Comparison of ENCODE assay signal across 18 cellular contexts in genomic region chr5:112143684-112144083, GRCh38.
"Had no signal": no experiment of that assay in that cellular context is flagged by ENCODE, and none has a peak within 500 bp of the region (broad histone marks: within the 10 kb centered on the region; RNA-seq: fewer than 3 reads in every experiment).

No MANE protein-coding gene starts in this region.

- DNase-seq: activated CD4-positive, alpha-beta T cell treated with anti-CD3 and anti-CD28 coated beads, Interleukin-2, amount 10 ng/mL, durations not matched to agents 7 days and 5 days; activated CD8-positive, alpha-beta memory T cell treated with anti-CD3 and anti-CD28 coated beads, Interleukin-2, amount 50 U/mL, for 4 hours; activated naive CD4-positive, alpha-beta T cell treated with anti-CD3 and anti-CD28 coated beads, Interleukin-2, amount 10 ng/mL, durations not matched to agents 7 days and 5 days; activated naive CD8-positive, alpha-beta T cell treated with anti-CD3 and anti-CD28 coated beads, Interleukin-2, amount 50 U/mL, for 24 hours; activated T-cell treated with anti-CD3 and anti-CD28 coated beads, Interleukin-2, amount 50 U/mL, for 4 hours; aorta; effector memory CD4-positive, alpha-beta T cell; mesenchymal stem cell; naive thymus-derived CD4-positive, alpha-beta T cell; pancreas; sigmoid colon; stimulated activated CD4-positive, alpha-beta T cell treated with anti-CD3 and anti-CD28 coated beads, Interleukin-4, amount 100 ng/mL, for 4 hours; testis had no signal

- H3K36me3 ChIP-seq: pancreas, sigmoid colon had no signal

- H3K27ac Mint-ChIP-seq: activated CD4-positive, alpha-beta T cell treated with anti-CD3 and anti-CD28 coated beads, Interleukin-2, amount 10 ng/mL, durations not matched to agents 7 days and 5 days; activated naive CD4-positive, alpha-beta T cell treated with anti-CD3 and anti-CD28 coated beads, Interleukin-2, amount 10 ng/mL, durations not matched to agents 7 days and 5 days; activated naive CD8-positive, alpha-beta T cell treated with anti-CD3 and anti-CD28 coated beads, Interleukin-2, amount 50 U/mL, for 24 hours; dendritic cell treated with granulocyte-macrophage colony-stimulating factor and Interleukin-4, amounts not matched to agents 40 ng/mL and 50 ng/mL, for 4 days; naive thymus-derived CD4-positive, alpha-beta T cell; stimulated activated memory B cell treated with anti-CD40 and anti-IgM and Interleukin-4, amounts not matched to agents 10 μg/mL and 1 μg/mL and 100 μg/mL, for 72 hours; T-helper 1 cell treated with Interleukin-12 subunit alpha and Interleukin-12 subunit beta and Interleukin-4 antibody, amounts not matched to agents 30 μg/mL and 1 μg/mL, for 36 hours; type B pancreatic cell had no signal

- H3K9me3 ChIP-seq: pancreas, sigmoid colon, testis had no signal

- H3K9me3 Mint-ChIP-seq: activated CD4-positive, alpha-beta T cell treated with anti-CD3 and anti-CD28 coated beads, Interleukin-2, amount 10 ng/mL, durations not matched to agents 7 days and 5 days; activated naive CD4-positive, alpha-beta T cell treated with anti-CD3 and anti-CD28 coated beads, Interleukin-2, amount 10 ng/mL, durations not matched to agents 7 days and 5 days; activated naive CD8-positive, alpha-beta T cell treated with anti-CD3 and anti-CD28 coated beads, Interleukin-2, amount 50 U/mL, for 24 hours; activated T-cell treated with anti-CD3 and anti-CD28 coated beads, Interleukin-2, amount 50 U/mL, for 4 hours; dendritic cell treated with granulocyte-macrophage colony-stimulating factor and Interleukin-4, amounts not matched to agents 40 ng/mL and 50 ng/mL, for 4 days; naive thymus-derived CD4-positive, alpha-beta T cell; stimulated activated memory B cell treated with anti-CD40 and anti-IgM and Interleukin-4, amounts not matched to agents 10 μg/mL and 1 μg/mL and 100 μg/mL, for 72 hours; T-helper 1 cell treated with Interleukin-12 subunit alpha and Interleukin-12 subunit beta and Interleukin-4 antibody, amounts not matched to agents 30 μg/mL and 1 μg/mL, for 36 hours; type B pancreatic cell had no signal

- H3K27me3 Mint-ChIP-seq: activated naive CD8-positive, alpha-beta T cell treated with anti-CD3 and anti-CD28 coated beads, Interleukin-2, amount 50 U/mL, for 24 hours; type B pancreatic cell had no signal

- H3K4me3 Mint-ChIP-seq: activated CD4-positive, alpha-beta T cell treated with anti-CD3 and anti-CD28 coated beads, Interleukin-2, amount 10 ng/mL, durations not matched to agents 7 days and 5 days; activated naive CD4-positive, alpha-beta T cell treated with anti-CD3 and anti-CD28 coated beads, Interleukin-2, amount 10 ng/mL, durations not matched to agents 7 days and 5 days; activated naive CD8-positive, alpha-beta T cell treated with anti-CD3 and anti-CD28 coated beads, Interleukin-2, amount 50 U/mL, for 24 hours; activated T-cell treated with anti-CD3 and anti-CD28 coated beads, Interleukin-2, amount 50 U/mL, for 4 hours; dendritic cell treated with granulocyte-macrophage colony-stimulating factor and Interleukin-4, amounts not matched to agents 40 ng/mL and 50 ng/mL, for 4 days; naive thymus-derived CD4-positive, alpha-beta T cell; stimulated activated memory B cell treated with anti-CD40 and anti-IgM and Interleukin-4, amounts not matched to agents 10 μg/mL and 1 μg/mL and 100 μg/mL, for 72 hours; T-helper 1 cell treated with Interleukin-12 subunit alpha and Interleukin-12 subunit beta and Interleukin-4 antibody, amounts not matched to agents 30 μg/mL and 1 μg/mL, for 36 hours; type B pancreatic cell had no signal

- H3K4me3 ChIP-seq: pancreas, sigmoid colon, testis had no signal

- ATAC-seq: activated CD4-positive, CD25-positive, alpha-beta regulatory T cell treated with anti-CD3 and anti-CD28 coated beads, Interleukin-2, amount 50 U/mL, for 24 hours; activated naive CD8-positive, alpha-beta T cell treated with anti-CD3 and anti-CD28 coated beads, Interleukin-2, amount 50 U/mL, for 24 hours; activated T-cell treated with anti-CD3 and anti-CD28 coated beads, Interleukin-2, amount 50 U/mL, for 4 hours; naive thymus-derived CD4-positive, alpha-beta T cell; pancreas; stimulated activated memory B cell treated with anti-CD40 and anti-IgM and Interleukin-4, amounts not matched to agents 10 μg/mL and 1 μg/mL and 100 μg/mL, for 72 hours had no signal

- H3K4me1 ChIP-seq: testis had no signal

- H3K27ac ChIP-seq: pancreas, sigmoid colon, testis had no signal

- H3K36me3 Mint-ChIP-seq: activated naive CD4-positive, alpha-beta T cell treated with anti-CD3 and anti-CD28 coated beads, Interleukin-2, amount 10 ng/mL, durations not matched to agents 7 days and 5 days; naive thymus-derived CD4-positive, alpha-beta T cell; stimulated activated memory B cell treated with anti-CD40 and anti-IgM and Interleukin-4, amounts not matched to agents 10 μg/mL and 1 μg/mL and 100 μg/mL, for 72 hours; type B pancreatic cell had no signal

- H3K4me1 Mint-ChIP-seq: activated CD4-positive, alpha-beta T cell treated with anti-CD3 and anti-CD28 coated beads, Interleukin-2, amount 10 ng/mL, durations not matched to agents 7 days and 5 days; activated naive CD4-positive, alpha-beta T cell treated with anti-CD3 and anti-CD28 coated beads, Interleukin-2, amount 10 ng/mL, durations not matched to agents 7 days and 5 days; naive thymus-derived CD4-positive, alpha-beta T cell; stimulated activated memory B cell treated with anti-CD40 and anti-IgM and Interleukin-4, amounts not matched to agents 10 μg/mL and 1 μg/mL and 100 μg/mL, for 72 hours had no signal

- H3K27me3 ChIP-seq: pancreas, sigmoid colon, testis had no signal
